Comparison of ENCODE assay signal across 10 cellular contexts in the genomic region with DNA sequence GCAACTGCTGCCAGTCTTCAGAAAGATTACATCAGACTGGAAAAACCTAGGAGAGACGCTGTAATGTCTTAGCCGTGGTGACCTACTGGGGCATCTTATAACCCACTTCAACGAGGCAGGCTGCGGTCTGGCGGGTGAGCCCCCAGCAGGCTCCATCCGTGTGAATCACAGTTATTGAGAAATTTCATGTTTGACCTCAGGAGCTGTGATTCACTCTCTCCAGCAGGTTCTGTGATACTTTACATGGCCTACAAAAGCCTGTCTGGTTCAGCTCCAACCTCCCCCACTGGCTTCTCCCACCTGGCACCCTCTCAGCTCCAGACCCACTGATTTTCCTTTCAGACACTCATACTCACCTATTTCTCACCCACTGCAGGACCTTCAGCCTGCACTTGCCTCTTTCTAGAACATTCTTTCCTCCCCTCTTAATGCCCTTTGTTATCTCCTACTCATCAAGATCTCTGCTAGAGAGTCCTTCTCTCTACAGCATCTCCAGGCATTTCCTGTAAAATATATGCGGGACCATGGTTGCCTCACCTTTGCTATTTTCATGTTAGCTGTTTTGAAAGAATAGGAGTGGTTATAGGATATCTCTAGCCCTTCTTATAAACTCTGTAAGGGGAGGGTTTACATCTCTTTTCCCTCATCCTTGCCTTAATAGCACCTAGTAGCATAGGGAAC.
A peak's percentile ranks its signal among the peaks of the same experiment; 100 is the strongest.
DNase-seq lines count a peak whose midpoint lies in the region; ATAC-seq and TF ChIP-seq lines count a peak whose summit lies in the region.
"Had no signal": no experiment of that assay in that cellular context is flagged by ENCODE, and none has a peak within 500 bp of the region (broad histone marks: within the 10 kb centered on the region; RNA-seq: fewer than 3 reads in every experiment).

No MANE protein-coding gene starts in this region.

- intact Hi-C loops in activated CD4-positive, alpha-beta T cell treated with anti-CD3 and anti-CD28 coated beads for 36 hours (cut with DNase I, micrococcal nuclease): no loop called here

- POLR2A ChIA-PET in activated CD4-positive, alpha-beta T cell treated with anti-CD3 and anti-CD28 coated beads for 36 hours (lab: Charles Lee): no interaction called here

- CTCF ChIA-PET in activated CD4-positive, alpha-beta T cell treated with anti-CD3 and anti-CD28 coated beads for 36 hours (lab: Charles Lee): no interaction called here

- H3K9me3 Mint-ChIP-seq in activated CD4-positive, alpha-beta T cell treated with anti-CD3 and anti-CD28 coated beads for 36 hours (ENCODE audit: low read depth): peaks cover 21% of the 10 kb centered on the region

- H3K4me3 ChIP-seq in fibroblast of villous mesenchyme (ENCODE audit: low read depth, low read length): no peak overlapping the region
- H3K4me3 ChIP-seq: GM12878 had no signal

- H3K4me1 Mint-ChIP-seq in activated CD4-positive, alpha-beta T cell treated with anti-CD3 and anti-CD28 coated beads for 36 hours: peaks cover 16% of the 10 kb centered on the region

- ATAC-seq in activated CD4-positive, alpha-beta T cell treated with anti-CD3 and anti-CD28 coated beads for 36 hours: peak; percentile 78
- ATAC-seq: GM12878 had no signal

- no peak overlapping the region for H3K4me3 Mint-ChIP-seq in activated CD4-positive, alpha-beta T cell treated with anti-CD3 and anti-CD28 coated beads for 36 hours

- peaks cover 2% of the 10 kb centered on the region for H3K27me3 Mint-ChIP-seq in activated CD4-positive, alpha-beta T cell treated with anti-CD3 and anti-CD28 coated beads for 36 hours

- peak; percentile 57 for DNase-seq in activated CD4-positive, alpha-beta T cell treated with anti-CD3 and anti-CD28 coated beads for 36 hours
- no peak for DNase-seq in activated CD4-positive, alpha-beta T cell treated with anti-CD3 and anti-CD28 coated beads for 1 hour
- DNase-seq in T-helper 9 cell (peak; percentile 4), fibroblast of villous mesenchyme (ENCODE audit: low read depth) (peak; percentile 51), GM10266 (ENCODE audit: extremely low spot score) (no peak), NCI-H2196 treated with DMSO at 0.1 percent for 48 hours (lab: John Stamatoyannopoulos, UW; ENCODE audit: unreplicated experiment) (no peak), foreskin melanocyte (no peak)
- peak; percentile 10 to 34 (median 26) for DNase-seq in stimulated activated CD4-positive, alpha-beta T cell treated with anti-CD3 and anti-CD28 coated beads, TNF-alpha, amount 100 ng/mL, for 48 hours (ENCODE audit: low read depth in 3 of 3)
- DNase-seq: activated gamma-delta T cell treated with Interleukin-2 at 50 U/mL for 16 hours had no signal

- TF ChIP-seq CTCF in fibroblast of villous mesenchyme (IDR thresholded peaks at IDR 0.05; ENCODE audit: insufficient read depth, low read depth, low read length) (no peak), GM10266 (IDR thresholded peaks at IDR 0.05; ENCODE audit: control insufficient read depth, insufficient read depth, low read depth, missing control alignments) (no peak)

- peak overlapping the region; percentile 49 for H3K27ac Mint-ChIP-seq in activated CD4-positive, alpha-beta T cell treated with anti-CD3 and anti-CD28 coated beads for 36 hours

- H3K36me3 Mint-ChIP-seq in activated CD4-positive, alpha-beta T cell treated with anti-CD3 and anti-CD28 coated beads for 36 hours (ENCODE audit: low read depth): peaks cover 11% of the 10 kb centered on the region

Comparison
In these comparisons a context has a peak if more than half of its experiments do, and no peak if none do; other contexts are left out.
1. DNase-seq: peak in activated CD4-positive, alpha-beta T cell treated with anti-CD3 and anti-CD28 coated beads for 36 hours (single experiment), T-helper 9 cell (single experiment), fibroblast of villous mesenchyme (single experiment) and stimulated activated CD4-positive, alpha-beta T cell treated with anti-CD3 and anti-CD28 coated beads, TNF-alpha, amount 100 ng/mL, for 48 hours (3 of 3); none in activated CD4-positive, alpha-beta T cell treated with anti-CD3 and anti-CD28 coated beads for 1 hour (single experiment), GM10266 (single experiment), NCI-H2196 treated with DMSO at 0.1 percent for 48 hours (single experiment) and foreskin melanocyte (single experiment).